In genomic region chr3:196966526-196967401, GRCh38 we compare ENCODE assay signal across 12 cellular contexts. TPM values are rescaled to one million over a fixed set of nuclear protein-coding genes. Genes with fewer than 3 reads are reported as not detected.
A peak's percentile ranks its signal among the peaks of the same experiment; 100 is the strongest.
DNase-seq lines count a peak whose midpoint lies in the region; ATAC-seq, FAIRE-seq and TF ChIP-seq lines count a peak whose summit lies in the region.
"Had no signal": no experiment of that assay in that cellular context is flagged by ENCODE, and none has a peak within 500 bp of the region (broad histone marks: within the 10 kb centered on the region; RNA-seq: fewer than 3 reads in every experiment).

No MANE protein-coding gene starts in this region.

- no peaks in the 10 kb centered on the region for H3K9me3 Mint-ChIP-seq in stimulated activated naive CD8-positive, alpha-beta T cell treated with anti-CD3 and anti-CD28 coated beads, Interleukin-15, amount 100 ng/mL, for 72 hours
- no peaks in the 10 kb centered on the region for H3K9me3 Mint-ChIP-seq in mesothelial cell of epicardium

- H3K4me1 Mint-ChIP-seq in stimulated activated naive CD8-positive, alpha-beta T cell treated with anti-CD3 and anti-CD28 coated beads, Interleukin-15, amount 100 ng/mL, for 72 hours, result peaks cover 18% of the 10 kb centered on the region
- no peaks in the 10 kb centered on the region for H3K4me1 Mint-ChIP-seq in mesothelial cell of epicardium

- in situ Hi-C loops in GM13977 (cut with MboI; ENCODE audit: low pct_unique_long_range_greater_than_20kb, low sequenced_read_pairs, unreplicated experiment), result no loop called here

- TF ChIP-seq CTCF in mesothelial cell of epicardium (IDR thresholded peaks at IDR 0.05; ENCODE audit: unreplicated experiment), result no peak
- TF ChIP-seq CTCF in GM13977 (IDR thresholded peaks at IDR 0.05; ENCODE audit: extremely low read depth, insufficient read depth, missing control alignments), result no peak

- DNase-seq in stimulated activated naive CD8-positive, alpha-beta T cell treated with anti-CD3 and anti-CD28 coated beads, Interleukin-15, amount 100 ng/mL, for 72 hours, result no peak
- DNase-seq in stimulated activated naive CD8-positive, alpha-beta T cell treated with anti-CD3 and anti-CD28 coated beads, Interleukin-15, Interleukin-2, amounts not matched to agents 100 U/mL and 50 U/mL, for 24 hours, result no peak
- peak; percentile 35 for DNase-seq in cerebellar cortex (ENCODE audit: low spot score)
- DNase-seq in mesothelial cell of epicardium (ENCODE audit: low spot score in 2 of 2, unreplicated experiment in 2 of 2), result no peak
- DNase-seq in HTR-8/SVneo (ENCODE audit: insufficient read length, low spot score), result no peak
- DNase-seq in left colon, result no peak
- DNase-seq in SHP77 (lab: John Stamatoyannopoulos, UW), result no peak
- DNase-seq in GM13977 (ENCODE audit: low spot score), result no peak
- DNase-seq: dermis blood vessel endothelial cell, DMS 273 treated with DMSO at 0.1 percent for 48 hours, MM.1S, tibial artery had no signal

- no peak for ATAC-seq in stimulated activated naive CD8-positive, alpha-beta T cell treated with anti-CD3 and anti-CD28 coated beads, Interleukin-15, amount 100 ng/mL, for 72 hours
- ATAC-seq in stimulated activated naive CD8-positive, alpha-beta T cell treated with anti-CD3 and anti-CD28 coated beads, Interleukin-15, Interleukin-2, amounts not matched to agents 100 U/mL and 50 U/mL, for 24 hours, result no peak
- no peak for ATAC-seq in left colon

- peak overlapping the region; percentile 24 to 41 for H3K4me3 Mint-ChIP-seq in stimulated activated naive CD8-positive, alpha-beta T cell treated with anti-CD3 and anti-CD28 coated beads, Interleukin-15, amount 100 ng/mL, for 72 hours
- H3K4me3 Mint-ChIP-seq in mesothelial cell of epicardium, result peak overlapping the region; percentile 26

- H3K36me3 Mint-ChIP-seq in mesothelial cell of epicardium, result no peaks in the 10 kb centered on the region

- no peak overlapping the region for H3K27ac Mint-ChIP-seq in stimulated activated naive CD8-positive, alpha-beta T cell treated with anti-CD3 and anti-CD28 coated beads, Interleukin-15, amount 100 ng/mL, for 72 hours
- no peak overlapping the region for H3K27ac Mint-ChIP-seq in mesothelial cell of epicardium

- intact Hi-C loops in left colon (cut with DNase I, micrococcal nuclease), result no loop called here

- FAIRE-seq in HTR-8/SVneo (lab: Jason Lieb, UNC), result no peak

- peaks cover 39% of the 10 kb centered on the region for H3K27me3 Mint-ChIP-seq in stimulated activated naive CD8-positive, alpha-beta T cell treated with anti-CD3 and anti-CD28 coated beads, Interleukin-15, amount 100 ng/mL, for 72 hours
- peaks cover 80% of the 10 kb centered on the region for H3K27me3 Mint-ChIP-seq in mesothelial cell of epicardium (ENCODE audit: low read depth)

RNA-seq across cellular contexts. Expression of gene PIGZ, which starts 1.9 kb away (rescaled TPM):
- total RNA-seq in mesothelial cell of epicardium, result 0.70 to 0.91 TPM (median 0.74 TPM) in 3 replicates
- total RNA-seq in left colon, result 100 to 1,000 TPM in 1 of 2 donors, 10 to 100 TPM in 1; 92.6 to 129 TPM

RNA-seq across cellular contexts. Expression of gene NCBP2, which starts 24.4 kb away (rescaled TPM):
- total RNA-seq in mesothelial cell of epicardium (77.9 to 83.0 TPM (median 82.8 TPM) in 3 replicates), left colon (10 to 100 TPM; 54.3 to 55.4 TPM)

Comparison
In these comparisons a context has a peak if more than half of its experiments do, and no peak if none do; other contexts are left out.
1. RNA of gene PIGZ, which starts 1.9 kb away (total RNA-seq): 92.6 to 129 TPM in left colon; 0.70 to 0.91 TPM in mesothelial cell of epicardium; every median in the first group is over 10 times any median in the second.